ENCODE assay signal across 8 cellular contexts in genomic region chr3:52372822-52373504, GRCh38.
DNase-seq lines count a peak whose midpoint lies in the region; ATAC-seq lines count a peak whose summit lies in the region.
"Had no signal": no experiment of that assay in that cellular context is flagged by ENCODE, and none has a peak within 500 bp of the region (broad histone marks: within the 10 kb centered on the region; RNA-seq: fewer than 3 reads in every experiment).

No MANE protein-coding gene starts in this region.

- intact Hi-C loops in head of caudate nucleus (cut with DNase I) = no loop called here

- DNase-seq in GM19238 (ENCODE audit: insufficient read length, low spot score) (peak; percentile 52), RPMI8226 (peak; percentile 69), head of caudate nucleus (peak in 35 of 42 donors; percentile 19 to 70 (median 37)), SKM-1 (lab: John Stamatoyannopoulos, UW; ENCODE audit: unreplicated experiment) (no peak)
- peak; percentile 16 to 28 for DNase-seq in stimulated activated CD4-positive, alpha-beta T cell treated with anti-CD3 and anti-CD28 coated beads, Interleukin-4, amount 100 ng/mL, for 4 hours
- DNase-seq in activated effector memory CD4-positive, alpha-beta T cell treated with Interleukin-2 at 50 U/mL for 16 hours = no peak
- DNase-seq: gastrocnemius medialis had no signal

- no peak for ATAC-seq in HG02938 (IDR thresholded peaks at IDR 0.05; ENCODE audit: unreplicated experiment)
- ATAC-seq: gastrocnemius medialis had no signal

Comparison
In these comparisons a context has a peak if more than half of its experiments do, and no peak if none do; other contexts are left out.
1. DNase-seq: peak in GM19238 (single experiment), RPMI8226 (single experiment), head of caudate nucleus (35 of 42) and stimulated activated CD4-positive, alpha-beta T cell treated with anti-CD3 and anti-CD28 coated beads, Interleukin-4, amount 100 ng/mL, for 4 hours (2 of 2); none in SKM-1 (single experiment) and activated effector memory CD4-positive, alpha-beta T cell treated with Interleukin-2 at 50 U/mL for 16 hours (single experiment).